26 cellular contexts compared by ENCODE assay signal in genomic region chr10:80170026-80170425, GRCh38. TPM values are rescaled to one million over a fixed set of nuclear protein-coding genes. Genes with fewer than 3 reads are reported as not detected.
A peak's percentile ranks its signal among the peaks of the same experiment; 100 is the strongest.
DNase-seq lines count a peak whose midpoint lies in the region; ATAC-seq and TF ChIP-seq lines count a peak whose summit lies in the region.
"Had no signal": no experiment of that assay in that cellular context is flagged by ENCODE, and none has a peak within 500 bp of the region (broad histone marks: within the 10 kb centered on the region; RNA-seq: fewer than 3 reads in every experiment).

No MANE protein-coding gene starts in this region.

- ATAC-seq in activated naive CD8-positive, alpha-beta T cell treated with anti-CD3 and anti-CD28 coated beads, Interleukin-2, amount 50 U/mL, for 24 hours = no peak
- ATAC-seq: right cardiac atrium, upper lobe of right lung had no signal

- H3K9me2 ChIP-seq in PC-9 (ENCODE audit: insufficient read depth) = no peaks in the 10 kb centered on the region

- no peaks in the 10 kb centered on the region for H3K9me3 ChIP-seq in PC-9 (ENCODE audit: insufficient read depth, low read depth)
- H3K9me3 ChIP-seq in esophagus squamous epithelium = no peaks in the 10 kb centered on the region
- H3K9me3 ChIP-seq: MG63, upper lobe of right lung had no signal

- H3K27ac ChIP-seq in PC-9 (no peak overlapping the region), esophagus squamous epithelium (peak overlapping the region in 3 of 4 donors; percentile 51 to 64 (median 52))
- H3K27ac ChIP-seq: brain microvascular endothelial cell, parathyroid adenoma, upper lobe of right lung had no signal

- no TSS peak for BruUV-seq in PC-9 (replicated peaks; lab: Mats Ljungman, UMichigan)

- intact Hi-C loops in PC-9 (cut with micrococcal nuclease; ENCODE audit: unreplicated experiment) (no loop called here), esophagus squamous epithelium (cut with DNase I) (no loop called here)

- H3K27me3 Mint-ChIP-seq in activated naive CD8-positive, alpha-beta T cell = no peaks in the 10 kb centered on the region
- H3K27me3 Mint-ChIP-seq in activated naive CD8-positive, alpha-beta T cell treated with anti-CD3 and anti-CD28 coated beads, Interleukin-2, amount 50 U/mL, for 24 hours = no peaks in the 10 kb centered on the region

- CTCF ChIA-PET in PC-9 (lab: Charles Lee) = no interaction called here

- POLR2A ChIA-PET in PC-9 (lab: Charles Lee; ENCODE audit: unreplicated experiment) = no interaction called here

- in situ Hi-C loops in G401 (cut with HindIII; ENCODE audit: low sequenced_read_pairs) = no loop called here

- no peaks in the 10 kb centered on the region for H3K27me3 ChIP-seq in PC-9 (ENCODE audit: insufficient read depth, low read depth)
- H3K27me3 ChIP-seq in esophagus squamous epithelium = no peaks in the 10 kb centered on the region
- H3K27me3 ChIP-seq: brain microvascular endothelial cell, MG63, upper lobe of right lung had no signal

- H4K20me1 ChIP-seq in PC-9 (ENCODE audit: insufficient read depth) = peaks cover 31% of the 10 kb centered on the region

- H3K27ac Mint-ChIP-seq in activated naive CD8-positive, alpha-beta T cell = peak overlapping the region; percentile 74
- H3K27ac Mint-ChIP-seq in activated naive CD8-positive, alpha-beta T cell treated with anti-CD3 and anti-CD28 coated beads, Interleukin-2, amount 50 U/mL, for 24 hours = no peak overlapping the region
- H3K27ac Mint-ChIP-seq: endodermal cell, nephron progenitor cell had no signal

- peak overlapping the region; percentile 60 for H3K4me2 ChIP-seq in PC-9

- no peak for DNase-seq in activated naive CD8-positive, alpha-beta T cell treated with anti-CD3 and anti-CD28 coated beads, Interleukin-2, amount 50 U/mL, for 24 hours
- DNase-seq in PC-9 (no peak), esophagus squamous epithelium (lab: John Stamatoyannopoulos, UW) (no peak), ureter (ENCODE audit: low spot score) (peak; percentile 39), hepatic stellate cell (ENCODE audit: low spot score) (no peak), G401 (ENCODE audit: low spot score) (no peak)
- DNase-seq: activated CD4-positive, CD25-positive, alpha-beta regulatory T cell; activated CD8-positive, alpha-beta memory T cell treated with anti-CD3 and anti-CD28 coated beads for 24 hours; brain microvascular endothelial cell; DMS79 treated with DMSO at 0.1 percent for 48 hours; endodermal cell; HCEC 1CT; mesenchymal stem cell; MG63; NCI-H1417; NCI-H2107; NCI-H510A; nephron progenitor cell; NK-92 treated with Interleukin-12 subunit alpha and Interleukin-12 subunit beta, amount 100 ng/mL, for 24 hours; stimulated activated CD4-positive, alpha-beta T cell treated with anti-CD3 and anti-CD28 coated beads, Interleukin-4, amount 100 ng/mL, for 24 hours; T-helper 9 cell; upper lobe of right lung had no signal

- H3K4me3 Mint-ChIP-seq in activated naive CD8-positive, alpha-beta T cell = no peak overlapping the region
- H3K4me3 Mint-ChIP-seq in activated naive CD8-positive, alpha-beta T cell treated with anti-CD3 and anti-CD28 coated beads, Interleukin-2, amount 50 U/mL, for 24 hours = no peak overlapping the region
- H3K4me3 Mint-ChIP-seq: endodermal cell, nephron progenitor cell had no signal

- H3K36me3 ChIP-seq in PC-9 (ENCODE audit: low read depth) = peaks cover 14% of the 10 kb centered on the region; the same call in 1 of the 2 replicates
- peaks cover 0 to 99% (median 8%) of the 10 kb centered on the region in 3 donors for H3K36me3 ChIP-seq in esophagus squamous epithelium

- H3K4me1 Mint-ChIP-seq in activated naive CD8-positive, alpha-beta T cell (ENCODE audit: low read depth) = peaks cover 16% of the 10 kb centered on the region
- peaks cover 15% of the 10 kb centered on the region for H3K4me1 Mint-ChIP-seq in activated naive CD8-positive, alpha-beta T cell treated with anti-CD3 and anti-CD28 coated beads, Interleukin-2, amount 50 U/mL, for 24 hours

- TF ChIP-seq CTCF in PC-9 (conservative IDR thresholded peaks at IDR 0.05) = no peak
- TF ChIP-seq CTCF in esophagus squamous epithelium (IDR thresholded peaks at IDR 0.05) = no peak

- H3K9me3 Mint-ChIP-seq in activated naive CD8-positive, alpha-beta T cell (ENCODE audit: low read depth) = no peaks in the 10 kb centered on the region
- no peaks in the 10 kb centered on the region for H3K9me3 Mint-ChIP-seq in activated naive CD8-positive, alpha-beta T cell treated with anti-CD3 and anti-CD28 coated beads, Interleukin-2, amount 50 U/mL, for 24 hours
- H3K9me3 Mint-ChIP-seq: endodermal cell, nephron progenitor cell had no signal

- TF ChIP-seq POLR2A in esophagus squamous epithelium (IDR thresholded peaks at IDR 0.05) = no peak

- 25 to 30% methylated on average over 4 of the region's 4 CpGs for WGBS in esophagus squamous epithelium, 2 donors

- H3K79me2 ChIP-seq in PC-9 (ENCODE audit: low read depth) = peaks cover 82% of the 10 kb centered on the region

- no peaks in the 10 kb centered on the region for H3K36me3 Mint-ChIP-seq in activated naive CD8-positive, alpha-beta T cell
- peaks cover 11% of the 10 kb centered on the region for H3K36me3 Mint-ChIP-seq in activated naive CD8-positive, alpha-beta T cell treated with anti-CD3 and anti-CD28 coated beads, Interleukin-2, amount 50 U/mL, for 24 hours (ENCODE audit: low read depth)

- H2AFZ ChIP-seq in PC-9 = no peak overlapping the region
- H2AFZ ChIP-seq: parathyroid adenoma had no signal

- H3K4me3 ChIP-seq in PC-9 (no peak overlapping the region), esophagus squamous epithelium (no peak overlapping the region)
- H3K4me3 ChIP-seq: GM12878, MG63, upper lobe of right lung had no signal

- H3K4me1 ChIP-seq in PC-9 (replicated peaks; ENCODE audit: insufficient read depth) = peaks cover 64% of the 10 kb centered on the region
- H3K4me1 ChIP-seq in esophagus squamous epithelium = peaks cover 28 to 91% (median 74%) of the 10 kb centered on the region in 3 donors
- H3K4me1 ChIP-seq: parathyroid adenoma had no signal

- peaks cover 47% of the 10 kb centered on the region for H3F3A ChIP-seq in PC-9 (ENCODE audit: insufficient read depth, low read depth)

RNA-seq across cellular contexts. Expression of gene ANXA11, which starts 35.3 kb away (rescaled TPM):
- total RNA-seq in PC-9 (2021) (287 and 318 TPM in 2 replicates), esophagus squamous epithelium (100 to 1,000 TPM; 131 to 243 (median 163) TPM), ureter (372 TPM)
- total RNA-seq in G401 (2014; rRNA removed; shearing (Covaris generic)) = 99.7 and 111 TPM in 2 replicates

RNA-seq across cellular contexts. Expression of gene PLAC9, which starts 37.5 kb away (rescaled TPM):
- total RNA-seq in PC-9 (2021) (2.1 TPM in 1 of 2 replicates, not detected in the other), esophagus squamous epithelium (10 to 100 TPM in 1 of 4 donors, 1 to 10 TPM in 3; 2.7 to 22.1 (median 3.0) TPM), ureter (44.2 TPM)
- 1.7 TPM in 1 of 2 replicates, not detected in the other for total RNA-seq in G401 (2014; rRNA removed; shearing (Covaris generic))
- total RNA-seq: GM12878 had no signal
